In the genomic region with DNA sequence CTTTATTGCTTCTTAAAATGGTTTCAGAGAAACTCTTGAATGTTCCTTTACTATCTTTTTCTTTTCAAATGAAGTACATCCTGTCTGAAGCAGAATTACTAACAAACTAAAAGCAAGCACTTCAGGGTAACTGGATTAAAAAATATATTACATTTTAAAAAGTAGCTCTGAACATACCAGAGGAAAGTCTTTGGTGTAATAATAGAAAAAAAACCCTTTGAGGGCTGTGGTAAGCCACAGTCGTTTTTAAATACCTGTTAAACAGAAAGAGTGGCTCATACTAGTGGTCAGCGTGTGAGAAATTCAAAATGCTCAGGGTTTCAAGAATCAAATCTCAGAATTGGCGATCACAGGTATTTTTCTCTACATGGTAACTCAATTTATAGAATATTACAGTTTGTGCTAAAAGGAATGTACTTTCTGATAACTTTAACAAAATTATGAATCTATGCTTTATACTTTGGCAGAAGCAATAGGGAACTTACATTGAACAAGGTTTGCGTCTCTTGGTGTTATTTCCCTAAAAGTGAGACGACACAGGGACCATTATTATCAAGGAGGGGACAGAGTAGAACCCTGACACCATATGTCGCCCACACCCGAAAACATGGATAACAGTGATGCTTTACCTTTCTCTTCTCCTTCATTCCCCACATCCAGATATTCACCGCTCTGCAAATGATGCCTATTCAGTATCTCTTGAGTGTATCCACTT, we compare ENCODE assay signal across 10 cellular contexts.
DNase-seq lines count a peak whose midpoint lies in the region; ATAC-seq lines count a peak whose summit lies in the region.
"Had no signal": no experiment of that assay in that cellular context is flagged by ENCODE, and none has a peak within 500 bp of the region (broad histone marks: within the 10 kb centered on the region; RNA-seq: fewer than 3 reads in every experiment).

No MANE protein-coding gene starts in this region.

- peaks cover 31 to 48% of the 10 kb centered on the region in 2 donors for H3K4me1 Mint-ChIP-seq in immature natural killer cell

- no peaks in the 10 kb centered on the region for H3K27me3 ChIP-seq in GM23248 (replicated peaks; ENCODE audit: insufficient read depth)
- H3K27me3 ChIP-seq: esophagus squamous epithelium had no signal

- no peak overlapping the region for H3K4me3 ChIP-seq in GM23248
- H3K4me3 ChIP-seq: esophagus squamous epithelium had no signal

- H4K20me1 ChIP-seq in GM23248 (ENCODE audit: insufficient read depth) = no peaks in the 10 kb centered on the region

- H3K9me3 ChIP-seq in GM23248 (ENCODE audit: low read depth) = no peaks in the 10 kb centered on the region
- H3K9me3 ChIP-seq: esophagus squamous epithelium had no signal

- no peak overlapping the region for H3K4me2 ChIP-seq in GM23248 (ENCODE audit: unreplicated experiment)

- H3F3A ChIP-seq in GM23248 (ENCODE audit: insufficient read depth) = no peaks in the 10 kb centered on the region

- no peaks in the 10 kb centered on the region for H3K36me3 ChIP-seq in GM23248 (ENCODE audit: low read depth)
- H3K36me3 ChIP-seq: esophagus squamous epithelium had no signal

- peak overlapping the region in 5 of 6 donors; percentile 36 to 77 (median 58) for H3K27ac Mint-ChIP-seq in immature natural killer cell

- DNase-seq in immature natural killer cell = peak; percentile 54 to 61 (median 59)
- no peak for DNase-seq in Right ventricle myocardium inferior (ENCODE audit: missing footprints)
- DNase-seq in GM23248 = no peak
- no peak for DNase-seq in NCI-H774 (lab: John Stamatoyannopoulos, UW)
- no peak for DNase-seq in dedifferentiated amniotic fluid mesenchymal stem cell (ENCODE audit: extremely low spot score)
- DNase-seq: esophagus squamous epithelium, midbrain had no signal

- ATAC-seq in GM18519 (IDR thresholded peaks at IDR 0.05; ENCODE audit: low FRiP score, unreplicated experiment) (peak; percentile 82), GM21515 (IDR thresholded peaks at IDR 0.05; ENCODE audit: unreplicated experiment) (peak; percentile 94), HG03442 (IDR thresholded peaks at IDR 0.05; ENCODE audit: unreplicated experiment) (peak; percentile 95), Right ventricle myocardium inferior (no peak)

- H3K27me3 Mint-ChIP-seq in immature natural killer cell (ENCODE audit: low read depth in 3 of 3) = peaks cover 7 to 12% (median 9%) of the 10 kb centered on the region in 3 donors

- H3K27ac ChIP-seq in GM23248 = no peak overlapping the region
- H3K27ac ChIP-seq: esophagus squamous epithelium had no signal

- no peaks in the 10 kb centered on the region for H3K9me3 Mint-ChIP-seq in immature natural killer cell

- WGBS in GM23248 (ENCODE audit: low coverage in 1 of 2, low lambda C conversion rate in 2 of 2, missing lambda C conversion rate in 2 of 2), 2 experiments = 78 to 82% methylated on average over 8 of the region's 8 CpGs

- no peak overlapping the region for H2AFZ ChIP-seq in GM23248

- no peaks in the 10 kb centered on the region for H3K4me1 ChIP-seq in GM23248 (ENCODE audit: insufficient read depth)

- H3K36me3 Mint-ChIP-seq in immature natural killer cell = no peaks in the 10 kb centered on the region

- no peaks in the 10 kb centered on the region for H3K79me2 ChIP-seq in GM23248 (ENCODE audit: insufficient read depth)

- peak overlapping the region; percentile 3 to 63 (median 49) for H3K4me3 Mint-ChIP-seq in immature natural killer cell

- in situ Hi-C loops in GM23248 (cut with MboI) = no loop called here

- H3K9ac ChIP-seq in GM23248 = no peak overlapping the region

- intact Hi-C loops in Right ventricle myocardium inferior (cut with DNase I) = no loop called here

- no peaks in the 10 kb centered on the region for H3K9me2 ChIP-seq in GM23248 (ENCODE audit: insufficient read depth)

Comparison
In these comparisons a context has a peak if more than half of its experiments do, and no peak if none do; other contexts are left out.
1. DNase-seq: peak in immature natural killer cell (3 of 3); none in Right ventricle myocardium inferior (single experiment), GM23248 (single experiment), NCI-H774 (single experiment) and dedifferentiated amniotic fluid mesenchymal stem cell (single experiment).